9 cellular contexts compared by ENCODE assay signal in the genomic region with DNA sequence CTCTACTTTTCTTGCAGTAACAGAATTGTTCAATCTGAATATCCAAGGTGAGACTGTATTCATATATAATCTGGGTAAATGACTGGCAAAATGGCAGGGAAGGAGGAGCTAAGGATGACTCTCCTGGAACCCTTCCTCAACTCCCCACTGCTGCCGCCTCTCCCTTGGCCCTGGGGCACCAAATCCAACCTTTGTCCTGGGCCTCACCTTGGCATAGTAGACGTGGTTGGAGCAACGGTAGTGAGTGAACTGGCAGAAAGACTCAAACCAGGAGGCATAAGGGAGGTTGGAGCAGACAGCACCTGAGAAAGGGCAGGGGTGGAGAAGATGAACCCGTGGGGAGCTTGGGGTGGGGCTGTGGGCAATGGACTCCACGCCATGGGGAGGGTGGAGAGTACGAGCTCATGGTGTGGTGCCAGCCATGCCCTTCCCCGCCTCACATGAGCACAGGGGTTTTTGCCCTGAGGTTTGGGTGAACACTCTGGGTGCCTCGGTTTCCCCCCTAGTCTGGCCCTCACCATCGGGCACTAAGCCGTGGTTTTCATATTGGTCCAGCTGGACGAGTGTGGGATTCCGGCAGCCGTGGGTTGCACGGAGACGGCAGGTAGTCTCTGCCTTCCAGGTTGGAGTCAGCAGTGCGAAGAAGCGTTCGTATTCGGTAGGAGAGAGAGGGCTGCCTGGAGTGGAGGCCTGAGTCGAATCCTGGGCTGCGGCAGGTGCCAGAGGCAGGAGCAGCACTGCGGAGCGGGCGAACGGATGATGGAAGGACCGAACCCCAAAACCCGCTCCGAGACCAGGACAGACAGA. TPM values are rescaled to one million over a fixed set of nuclear protein-coding genes. Genes with fewer than 3 reads are reported as not detected.
DNase-seq lines count a peak whose midpoint lies in the region; ATAC-seq and TF ChIP-seq lines count a peak whose summit lies in the region.
"Had no signal": no experiment of that assay in that cellular context is flagged by ENCODE, and none has a peak within 500 bp of the region (broad histone marks: within the 10 kb centered on the region; RNA-seq: fewer than 3 reads in every experiment).

No MANE protein-coding gene starts in this region.

- intact Hi-C loops in left ventricle myocardium inferior (cut with micrococcal nuclease) (no loop called here), prostate gland (cut with DNase I) (no loop called here)

- no peak for TF ChIP-seq POLR2A in prostate gland (IDR thresholded peaks at IDR 0.05)

- in situ Hi-C loops in G401 (cut with HindIII; ENCODE audit: low sequenced_read_pairs): no loop called here

- H3K27ac ChIP-seq in left ventricle myocardium inferior (replicated peaks) (peak overlapping the region; percentile 60), prostate gland (no peak overlapping the region)

- peaks cover 15% of the 10 kb centered on the region for H3K27me3 Mint-ChIP-seq in activated CD4-positive, alpha-beta memory T cell treated with anti-CD3 and anti-CD28 coated beads, Interleukin-2, amount 10 ng/mL, durations not matched to agents 7 days and 5 days

- 85% methylated on average over 28 of the region's 28 CpGs for WGBS in prostate gland

- H3K4me1 ChIP-seq in left ventricle myocardium inferior: peaks cover 15% of the 10 kb centered on the region
- no peaks in the 10 kb centered on the region for H3K4me1 ChIP-seq in prostate gland (replicated peaks)

- peaks cover 38% of the 10 kb centered on the region for H3K36me3 Mint-ChIP-seq in activated CD4-positive, alpha-beta memory T cell treated with anti-CD3 and anti-CD28 coated beads, Interleukin-2, amount 10 ng/mL, durations not matched to agents 7 days and 5 days (ENCODE audit: low read depth)

- H3K4me3 ChIP-seq in left ventricle myocardium inferior (peak overlapping the region; percentile 65), prostate gland (peak overlapping the region; percentile 17 to 24)

- CTCF ChIA-PET in activated CD4-positive, alpha-beta memory T cell treated with anti-CD3 and anti-CD28 coated beads, Interleukin-2, amount 10 ng/mL, durations not matched to agents 7 days and 5 days (lab: Charles Lee): interaction anchor here (1.9 kb wide), 1 partner anchor 38 kb away, joined by 4 read pairs; no protein-coding TSS in a partner anchor

- peak; percentile 61 for DNase-seq in G401 (ENCODE audit: low spot score)
- no peak for DNase-seq in activated CD4-positive, alpha-beta memory T cell treated with anti-CD3 and anti-CD28 coated beads, Interleukin-2, amount 10 ng/mL, durations not matched to agents 7 days and 5 days
- no peak for DNase-seq in left ventricle myocardium inferior
- no peak for DNase-seq in prostate gland (ENCODE audit: low spot score)
- DNase-seq in RPMI8226: no peak
- DNase-seq in SIG-M5 treated with dmso at 0.1 percent for 504 hours (lab: John Stamatoyannopoulos, UW; ENCODE audit: unreplicated experiment): no peak
- DNase-seq: activated CD4-positive, CD25-positive, alpha-beta regulatory T cell had no signal

- H3K27me3 ChIP-seq in left ventricle myocardium inferior (ENCODE audit: low read depth) (no peaks in the 10 kb centered on the region), prostate gland (replicated peaks; ENCODE audit: insufficient read depth) (no peaks in the 10 kb centered on the region)

- TF ChIP-seq CTCF in left ventricle myocardium inferior (IDR thresholded peaks at IDR 0.05; ENCODE audit: borderline replicate concordance): no peak
- no peak for TF ChIP-seq CTCF in prostate gland (IDR thresholded peaks at IDR 0.05)

- H3K36me3 ChIP-seq in left ventricle myocardium inferior (peaks cover 29% of the 10 kb centered on the region), prostate gland (no peaks in the 10 kb centered on the region)

- peaks cover 12% of the 10 kb centered on the region for H3K4me1 Mint-ChIP-seq in activated CD4-positive, alpha-beta memory T cell treated with anti-CD3 and anti-CD28 coated beads, Interleukin-2, amount 10 ng/mL, durations not matched to agents 7 days and 5 days

- peaks cover 12% of the 10 kb centered on the region for H3K9me3 ChIP-seq in left ventricle myocardium inferior (replicated peaks)
- H3K9me3 ChIP-seq in prostate gland: no peaks in the 10 kb centered on the region

- POLR2A ChIA-PET in activated CD4-positive, alpha-beta memory T cell treated with anti-CD3 and anti-CD28 coated beads, Interleukin-2, amount 10 ng/mL, durations not matched to agents 7 days and 5 days (lab: Charles Lee): interaction anchor here (0.6 kb wide), 1 partner anchor 17 kb away, joined by 3 read pairs; no protein-coding TSS in a partner anchor

- no peak overlapping the region for H3K27ac Mint-ChIP-seq in activated CD4-positive, alpha-beta memory T cell treated with anti-CD3 and anti-CD28 coated beads, Interleukin-2, amount 10 ng/mL, durations not matched to agents 7 days and 5 days

- ATAC-seq in GM21528 (IDR thresholded peaks at IDR 0.05; ENCODE audit: low FRiP score, unreplicated experiment) (no peak), HG02840 (IDR thresholded peaks at IDR 0.05; ENCODE audit: low FRiP score, unreplicated experiment) (no peak)

- peak overlapping the region; percentile 47 for H3K4me3 Mint-ChIP-seq in activated CD4-positive, alpha-beta memory T cell treated with anti-CD3 and anti-CD28 coated beads, Interleukin-2, amount 10 ng/mL, durations not matched to agents 7 days and 5 days

- peaks cover 29% of the 10 kb centered on the region for H3K9me3 Mint-ChIP-seq in activated CD4-positive, alpha-beta memory T cell treated with anti-CD3 and anti-CD28 coated beads, Interleukin-2, amount 10 ng/mL, durations not matched to agents 7 days and 5 days

RNA-seq across cellular contexts. Expression of gene ACRBP, which starts 0.8 kb away (rescaled TPM):
- not detected in 2 replicates for total RNA-seq in G401 (2014; rRNA removed; shearing (Covaris generic))
- total RNA-seq in activated CD4-positive, alpha-beta memory T cell treated with anti-CD3 and anti-CD28 coated beads, Interleukin-2, amount 10 ng/mL, durations not matched to agents 7 days and 5 days: 1 to 10 TPM; 1.8 TPM
- total RNA-seq in left ventricle myocardium inferior (1.4 TPM), prostate gland (10 to 100 TPM in 1 of 2 donors, 1 to 10 TPM in 1; 2.3 to 49.6 TPM)

RNA-seq across cellular contexts. Expression of gene LPAR5, which starts 10.7 kb away (rescaled TPM):
- 0.03 TPM in 1 of 2 replicates, not detected in the other for total RNA-seq in G401 (2014; rRNA removed; shearing (Covaris generic))
- 1 to 10 TPM; 7.8 to 8.0 TPM for total RNA-seq in activated CD4-positive, alpha-beta memory T cell treated with anti-CD3 and anti-CD28 coated beads, Interleukin-2, amount 10 ng/mL, durations not matched to agents 7 days and 5 days
- total RNA-seq in left ventricle myocardium inferior (7.0 TPM), prostate gland (1 to 10 TPM in 1 of 2 donors, under 1 TPM in 1; 0.59 to 1.9 TPM)

RNA-seq across cellular contexts. Expression of gene ING4, which starts 16.4 kb away (rescaled TPM):
- 33.0 and 47.7 TPM in 2 replicates for total RNA-seq in G401 (2014; rRNA removed; shearing (Covaris generic))
- 10 to 100 TPM; 32.2 to 33.8 TPM for total RNA-seq in activated CD4-positive, alpha-beta memory T cell treated with anti-CD3 and anti-CD28 coated beads, Interleukin-2, amount 10 ng/mL, durations not matched to agents 7 days and 5 days
- total RNA-seq in left ventricle myocardium inferior: 23.2 TPM
- total RNA-seq in prostate gland: 10 to 100 TPM; 75.5 to 78.9 TPM

RNA-seq across cellular contexts. Expression of gene CHD4, which starts 39.3 kb away (rescaled TPM):
- 374 and 375 TPM in 2 replicates for total RNA-seq in G401 (2014; rRNA removed; shearing (Covaris generic))
- 100 to 1,000 TPM; 223 to 234 TPM for total RNA-seq in activated CD4-positive, alpha-beta memory T cell treated with anti-CD3 and anti-CD28 coated beads, Interleukin-2, amount 10 ng/mL, durations not matched to agents 7 days and 5 days
- total RNA-seq in left ventricle myocardium inferior: 151 TPM
- 100 to 1,000 TPM; 124 to 240 TPM for total RNA-seq in prostate gland

RNA-seq across cellular contexts. Expression of gene ZNF384, which starts 42.7 kb away (rescaled TPM):
- 14.9 and 25.5 TPM in 2 replicates for total RNA-seq in G401 (2014; rRNA removed; shearing (Covaris generic))
- 10 to 100 TPM; 69.5 to 78.1 TPM for total RNA-seq in activated CD4-positive, alpha-beta memory T cell treated with anti-CD3 and anti-CD28 coated beads, Interleukin-2, amount 10 ng/mL, durations not matched to agents 7 days and 5 days
- total RNA-seq in left ventricle myocardium inferior: 26.5 TPM
- 10 to 100 TPM; 42.9 to 68.6 TPM for total RNA-seq in prostate gland
